Comparison of ENCODE assay signal across 1 cellular context in genomic region chr19:30228113-30228725, GRCh38.
TF ChIP-seq lines count a peak whose summit lies in the region.

No MANE protein-coding gene starts in this region.

TF ChIP-seq in GM23338, 12 proteins besides CTCF, POLR2A, EP300 and RAD21 (continued from another document):
- TF ChIP-seq REST (IDR thresholded peaks at IDR 0.05; ENCODE audit: unreplicated experiment) (no peak), NANOG (IDR thresholded peaks at IDR 0.05; ENCODE audit: borderline replicate concordance) (no peak)
